Comparison of ENCODE assay signal across 11 cellular contexts in genomic region chr5:138725885-138726457, GRCh38. TPM values are rescaled to one million over a fixed set of nuclear protein-coding genes. Genes with fewer than 3 reads are reported as not detected.
DNase-seq lines count a peak whose midpoint lies in the region; ATAC-seq, FAIRE-seq and TF ChIP-seq lines count a peak whose summit lies in the region.
"Had no signal": no experiment of that assay in that cellular context is flagged by ENCODE, and none has a peak within 500 bp of the region (broad histone marks: within the 10 kb centered on the region; RNA-seq: fewer than 3 reads in every experiment).

No MANE protein-coding gene starts in this region.

- no peaks in the 10 kb centered on the region for H3K36me3 ChIP-seq in GM23248 (ENCODE audit: low read depth)
- H3K36me3 ChIP-seq in GM12878 (ENCODE audit: control insufficient read depth in 2 of 2, insufficient read depth in 2 of 2, low read length in 1 of 2), result no peaks in the 10 kb centered on the region
- H3K36me3 ChIP-seq in skeletal muscle satellite cell (ENCODE audit: insufficient read depth, low read length), result no peaks in the 10 kb centered on the region

- POLR2A ChIA-PET in GM12878 (lab: Charles Lee), result no interaction called here

- intact Hi-C loops in GM12878 (cut with micrococcal nuclease; ENCODE audit: unreplicated experiment), result loop anchor here (5.0 kb wide), 1 partner anchor 84 kb away; no protein-coding TSS in a partner anchor

- peak; percentile 60 for DNase-seq in GM23248
- no peak for DNase-seq in GM12878 (ENCODE audit: low read depth, low spot score)
- peak; percentile 68 for DNase-seq in islet precursor cell
- no peak for DNase-seq in DMS53 (lab: John Stamatoyannopoulos, UW)
- DNase-seq in NCI-H2171 treated with DMSO at 0.1 percent for 48 hours (lab: John Stamatoyannopoulos, UW), result no peak
- DNase-seq in stimulated activated CD4-positive, alpha-beta T cell treated with anti-CD3 and anti-CD28 coated beads, Interleukin-15, amount 100 ng/mL, for 24 hours, result no peak
- DNase-seq in NCI-H2107 (lab: John Stamatoyannopoulos, UW), result no peak
- DNase-seq: activated CD4-positive, alpha-beta T cell treated with anti-CD3 and anti-CD28 coated beads, Interleukin-2, amount 50 U/mL, for 4 hours; GDM1 had no signal

- H3K27me3 ChIP-seq in GM23248 (replicated peaks; ENCODE audit: insufficient read depth) (no peaks in the 10 kb centered on the region), GM12878 (replicated peaks in 1 of 2; ENCODE audit: control insufficient read depth in 2 of 2, insufficient read depth in 2 of 2, low read length in 1 of 2) (no peaks in the 10 kb centered on the region), skeletal muscle satellite cell (ENCODE audit: control insufficient read depth, insufficient read depth, low read length) (peaks cover 10% of the 10 kb centered on the region)

- CTCF ChIA-PET in GM12878 (lab: Yijun Ruan, JAX), result interaction anchor here (0.6 to 0.7 kb wide), 2 partner anchors 528 to 756 kb away, joined by 3 read pairs; no protein-coding TSS in a partner anchor

- no peak for TF ChIP-seq CTCF in GM12878 (IDR thresholded peaks at IDR 0.05 in 2 of 3, conservative IDR thresholded peaks at IDR 0.05 in 1 of 3; ENCODE audit: control insufficient read depth in 2 of 3, extremely low read depth in 1 of 3, insufficient read depth in 1 of 3, low read depth in 3 of 3, low read length in 3 of 3)

- RAD21 ChIA-PET in GM12878 (lab: Charles Lee; ENCODE audit: unreplicated experiment), result no interaction called here

- FAIRE-seq in GM12878 (lab: Jason Lieb, UNC), result no peak

- in situ Hi-C loops in GM23248 (cut with MboI), result no loop called here
- in situ Hi-C loops in GM12878 (cut with MboI), result no loop called here

- H2AFZ ChIP-seq in GM23248 (peak overlapping the region; percentile 95), GM12878 (ENCODE audit: control insufficient read depth, low read depth, low read length) (no peak overlapping the region)

- no peak for TF ChIP-seq RAD21 in GM12878 (IDR thresholded peaks at IDR 0.05; ENCODE audit: insufficient read depth, low read depth, low read length)

- no peak for TF ChIP-seq POLR2A in GM12878 (IDR thresholded peaks at IDR 0.05; ENCODE audit: low read depth, low read length)

- H3K4me3 ChIP-seq in GM23248 (peak overlapping the region; percentile 60), GM12878 (no peak overlapping the region), skeletal muscle satellite cell (ENCODE audit: low read length) (no peak overlapping the region)

- no peaks in the 10 kb centered on the region for H3K9me2 ChIP-seq in GM23248 (ENCODE audit: insufficient read depth)

- peak overlapping the region; percentile 66 for H3K4me2 ChIP-seq in GM23248 (ENCODE audit: unreplicated experiment)
- H3K4me2 ChIP-seq in GM12878 (ENCODE audit: control insufficient read depth, insufficient read depth), result no peak overlapping the region
- H3K4me2 ChIP-seq in skeletal muscle satellite cell (ENCODE audit: low read length), result peak overlapping the region; percentile 75

- SMC1A ChIA-PET in GM12878 (lab: Charles Lee; ENCODE audit: uncharacterized antibody, unreplicated experiment), result interaction anchor here (1.4 kb wide), 1 partner anchor 146 kb away, joined by 3 read pairs; no protein-coding TSS in a partner anchor

- H3K4me1 ChIP-seq in GM23248 (ENCODE audit: insufficient read depth) (peaks cover 18% of the 10 kb centered on the region), GM12878 (ENCODE audit: control insufficient read depth, insufficient read depth, low read length) (peaks cover 8% of the 10 kb centered on the region), skeletal muscle satellite cell (ENCODE audit: control insufficient read depth, insufficient read depth, low read length) (peaks cover 13% of the 10 kb centered on the region)

- no TSS peak for BruUV-seq in GM12878 (replicated peaks; lab: Mats Ljungman, UMichigan)

- H3K9me3 ChIP-seq in GM23248 (ENCODE audit: low read depth) (no peaks in the 10 kb centered on the region), GM12878 (replicated peaks; ENCODE audit: control insufficient read depth, insufficient read depth, low read length) (no peaks in the 10 kb centered on the region), skeletal muscle satellite cell (replicated peaks; ENCODE audit: low read length) (no peaks in the 10 kb centered on the region)

- no peak for TF ChIP-seq EP300 in GM12878 (IDR thresholded peaks at IDR 0.05; ENCODE audit: borderline replicate concordance in 1 of 2, control insufficient read depth in 1 of 2, low read depth in 2 of 2, low read length in 2 of 2)

- H3K9ac ChIP-seq in GM23248, result peak overlapping the region; percentile 81
- no peak overlapping the region for H3K9ac ChIP-seq in GM12878 (ENCODE audit: control insufficient read depth, insufficient read depth, low read length)
- H3K9ac ChIP-seq in skeletal muscle satellite cell (ENCODE audit: low read depth, low read length), result peak overlapping the region; percentile 33

- no peaks in the 10 kb centered on the region for H3K79me2 ChIP-seq in GM23248 (ENCODE audit: insufficient read depth)
- no peaks in the 10 kb centered on the region for H3K79me2 ChIP-seq in GM12878 (ENCODE audit: control insufficient read depth, insufficient read depth, low read length)

- 0 out of 3 replicates have a peak, but pooled peaks have one; percentile 12 for ATAC-seq in GM12878

- H3K27ac ChIP-seq in GM23248 (peak overlapping the region; percentile 82), GM12878 (ENCODE audit: control insufficient read depth, insufficient read depth) (no peak overlapping the region)
- H3K27ac ChIP-seq: HL-60 had no signal

- no peaks in the 10 kb centered on the region for H4K20me1 ChIP-seq in GM23248 (ENCODE audit: insufficient read depth)
- H4K20me1 ChIP-seq in GM12878 (ENCODE audit: control insufficient read depth, insufficient read depth), result no peaks in the 10 kb centered on the region

- 26 to 27% methylated on average over 5 of the region's 5 CpGs for WGBS in GM23248 (ENCODE audit: low coverage in 1 of 2, low lambda C conversion rate in 2 of 2, missing lambda C conversion rate in 2 of 2), 2 experiments
- 61% methylated on average over 5 of the region's 5 CpGs for WGBS in GM12878 (ENCODE audit: insufficient coverage, insufficient replicate concordance, low lambda C conversion rate, missing lambda C conversion rate)

- peaks cover 9% of the 10 kb centered on the region; the same call in 1 of the 2 replicates for H3F3A ChIP-seq in GM23248 (ENCODE audit: insufficient read depth)

TF ChIP-seq in GM12878, 131 proteins besides CTCF, POLR2A, EP300 and RAD21:
- no peak for TF ChIP-seq IRF3 (IDR thresholded peaks at IDR 0.05)
- TF ChIP-seq FOXM1 (IDR thresholded peaks at IDR 0.05; ENCODE audit: low read depth, low read length), result no peak
- TF ChIP-seq IRF4 (IDR thresholded peaks at IDR 0.05; ENCODE audit: low read depth, low read length), result no peak

RNA-seq across cellular contexts. Expression of gene CTNNA1, which starts 27.3 kb away (rescaled TPM):
- 393 TPM in 2 replicates for total RNA-seq in GM23248 (2014; rRNA removed; shearing (Covaris generic))
- polyA plus RNA-seq in GM23248 (2016; fragmentation: Nextera tagmentation; extraction: Ambion mirVana), result 194 and 195 TPM in 2 replicates
- total RNA-seq in GM12878 (2013; cell fraction: nucleolus; rRNA removed), result 151 and 155 TPM in 2 replicates
- 91.5 and 101 TPM in 2 replicates for total RNA-seq in GM12878 (2014; rRNA removed)
- 84.9 and 85.4 TPM in 2 replicates for total RNA-seq in GM12878 (2014; rRNA removed; fragmentation: Illumina TruSeq; extraction: Trizol)
- total RNA-seq in GM12878 (2021), result 104 and 109 TPM in 2 replicates
- polyA plus RNA-seq in GM12878 (2011; ENCODE audit: low read depth), result 35.5 TPM
- 24.5 and 32.6 TPM in 2 replicates for polyA plus RNA-seq in GM12878 (2011; rRNA removed)
- 50.4 and 52.3 TPM in 2 replicates for polyA plus RNA-seq in GM12878 (2011; cell fraction: cytosol; rRNA removed)
- polyA plus RNA-seq in GM12878 (2011; cell fraction: nucleus; rRNA removed), result 46.6 and 67.1 TPM in 2 replicates
- 53.1 and 54.1 TPM in 2 replicates for polyA plus RNA-seq in GM12878 (2012)
- polyA plus RNA-seq in GM12878 (2014; fragmentation: Illumina TruSeq; extraction: Trizol), result 85.3 and 88.3 TPM in 2 replicates
- 10 to 100 TPM; 48.7 to 53.3 TPM for polyA plus RNA-seq in GM12878 (2014; fragmentation: Nextera tagmentation; extraction: Ambion mirVana)
- 62.1 and 65.5 TPM in 2 replicates for polyA plus RNA-seq in GM12878 (2014; rRNA removed)
- 10 to 100 TPM; 47.5 to 47.8 TPM for polyA plus RNA-seq in GM12878 (2016; fragmentation: Nextera tagmentation; extraction: Ambion mirVana)
- 41.9 and 53.4 TPM in 2 replicates for polyA minus RNA-seq in GM12878 (2011; rRNA and poly(A)+ RNA removed)
- polyA minus RNA-seq in GM12878 (2011; cell fraction: cytosol; rRNA and poly(A)+ RNA removed), result 46.5 and 59.8 TPM in 2 replicates
- polyA minus RNA-seq in GM12878 (2011; cell fraction: nucleus; rRNA and poly(A)+ RNA removed), result 19.9 and 35.6 TPM in 2 replicates
- 201 and 232 TPM in 2 replicates for total RNA-seq in skeletal muscle satellite cell (2012; rRNA removed)

Comparison
In these comparisons a context has a peak if more than half of its experiments do, and no peak if none do; other contexts are left out.
1. DNase-seq: peak in GM23248 (single experiment) and islet precursor cell (single experiment); none in GM12878 (single experiment), DMS53 (single experiment), NCI-H2171 treated with DMSO at 0.1 percent for 48 hours (single experiment), stimulated activated CD4-positive, alpha-beta T cell treated with anti-CD3 and anti-CD28 coated beads, Interleukin-15, amount 100 ng/mL, for 24 hours (single experiment) and NCI-H2107 (single experiment).